1 cellular context compared by ENCODE assay signal in genomic region chr20:45138451-45139300, GRCh38.
TF ChIP-seq lines count a peak whose summit lies in the region.

No MANE protein-coding gene starts in this region.

TF ChIP-seq in K562, 482 proteins besides CTCF, POLR2A, EP300 and RAD21 (continued from another document):
- TF ChIP-seq MNT (conservative IDR thresholded peaks at IDR 0.05), result no peak
- TF ChIP-seq GABPB1 (CRISPR knock-in tag; IDR thresholded peaks at IDR 0.05), result peak; percentile 67
- no peak for TF ChIP-seq ZNF445 (CRISPR knock-in tag; IDR thresholded peaks at IDR 0.05; ENCODE audit: low read depth)
- no peak for TF ChIP-seq USF1 (CRISPR knock-in tag; IDR thresholded peaks at IDR 0.05)
- peak; percentile 42 for TF ChIP-seq PRDM10 (IDR thresholded peaks at IDR 0.05; ENCODE audit: partially characterized antibody)
- TF ChIP-seq DEAF1 (CRISPR knock-in tag; IDR thresholded peaks at IDR 0.05), result no peak
- no peak for TF ChIP-seq ZNF431 (CRISPR knock-in tag; IDR thresholded peaks at IDR 0.05)
- no peak for TF ChIP-seq TCF3 (CRISPR knock-in tag; IDR thresholded peaks at IDR 0.05)
- TF ChIP-seq MAZ (CRISPR knock-in tag; conservative IDR thresholded peaks at IDR 0.05 in 1 of 2, IDR thresholded peaks at IDR 0.05 in 1 of 2), result peak in 1 of 2 experiments; percentile 51; a peak in 1 of 4 replicates
